In genomic region chr1:2948751-2949680, GRCh38 we compare ENCODE assay signal across 28 cellular contexts.
DNase-seq lines count a peak whose midpoint lies in the region; ATAC-seq, FAIRE-seq and TF ChIP-seq lines count a peak whose summit lies in the region.
"Had no signal": no experiment of that assay in that cellular context is flagged by ENCODE, and none has a peak within 500 bp of the region (broad histone marks: within the 10 kb centered on the region; RNA-seq: fewer than 3 reads in every experiment).

No MANE protein-coding gene starts in this region.

- no peak overlapping the region for H2BK15ac ChIP-seq in H9 (ENCODE audit: low read depth, low read length)

- no peak for TF ChIP-seq CTCF in right lobe of liver (IDR thresholded peaks at IDR 0.05)
- TF ChIP-seq CTCF in HepG2 (CRISPR knock-in tag; IDR thresholded peaks at IDR 0.05) = no peak
- no peak for TF ChIP-seq CTCF in osteoblast (IDR thresholded peaks at IDR 0.05; ENCODE audit: extremely low read depth, low read depth, low read length)
- TF ChIP-seq CTCF in upper lobe of right lung (IDR thresholded peaks at IDR 0.05) = no peak
- no peak for TF ChIP-seq CTCF in H9 (conservative IDR thresholded peaks at IDR 0.05)

- H3K23me2 ChIP-seq in H9 (ENCODE audit: insufficient read length, low read depth, low read length, poor library complexity, severe bottlenecking) = no peaks in the 10 kb centered on the region

- H3K4me3 Mint-ChIP-seq in H9 = no peak overlapping the region
- H3K4me3 Mint-ChIP-seq: activated CD4-positive, alpha-beta T cell treated with anti-CD3 and anti-CD28 coated beads, Interleukin-2, amount 10 ng/mL, durations not matched to agents 24 days and 14 days; activated T-cell treated with anti-CD3 and anti-CD28 coated beads, Interleukin-2, amount 50 U/mL, for 24 hours; B cell; neural crest cell had no signal

- no peaks in the 10 kb centered on the region for H3K79me1 ChIP-seq in H9 (ENCODE audit: insufficient read depth, low read depth, low read length, poor library complexity, severe bottlenecking)

- H3K27me3 ChIP-seq in right lobe of liver (no peaks in the 10 kb centered on the region), HepG2 (ENCODE audit: control insufficient read depth in 1 of 2, insufficient read depth in 2 of 2, low read length in 2 of 2) (peaks cover 14 to 58% of the 10 kb centered on the region in 2 experiments), osteoblast (ENCODE audit: insufficient read depth, low read length) (peaks cover 8% of the 10 kb centered on the region), upper lobe of right lung (peaks cover 36% of the 10 kb centered on the region), H9 (ENCODE audit: insufficient read depth, low read length) (no peaks in the 10 kb centered on the region)
- H3K27me3 ChIP-seq: colonic mucosa, upper lobe of left lung had no signal

- intact Hi-C loops in right lobe of liver (cut with DNase I) = no loop called here
- intact Hi-C loops in HepG2 (cut with micrococcal nuclease; ENCODE audit: unreplicated experiment) = no loop called here
- intact Hi-C loops in upper lobe of right lung (cut with DNase I) = no loop called here

- no peak overlapping the region for H4K8ac ChIP-seq in H9 (replicated peaks; ENCODE audit: insufficient read length, low read depth, low read length)

- peak in 2 of 3 donors; percentile 11 to 47 for DNase-seq in right lobe of liver
- DNase-seq in HepG2 (ENCODE audit: low spot score) = no peak
- peak; percentile 89 for DNase-seq in osteoblast (ENCODE audit: insufficient read length, low spot score, missing footprints)
- DNase-seq in upper lobe of right lung = peak; percentile 56
- no peak for DNase-seq in NCI-H1436 (lab: John Stamatoyannopoulos, UW)
- no peak for DNase-seq in H9
- DNase-seq in inferior parietal cortex (ENCODE audit: extremely low spot score) = no peak
- DNase-seq: activated CD4-positive, alpha-beta T cell treated with anti-CD3 and anti-CD28 coated beads, Interleukin-2, amount 10 ng/mL, durations not matched to agents 24 days and 14 days; activated T-cell treated with anti-CD3 and anti-CD28 coated beads, Interleukin-2, amount 50 U/mL, for 24 hours; colonic mucosa; foreskin fibroblast; GDM1; H7; NCI-H1092 treated with DMSO at 0.1 percent for 48 hours; NCI-H2029; NCI-H526; small intestine; stimulated activated CD4-positive, alpha-beta T cell treated with anti-CD3 and anti-CD28 coated beads, Interleukin-1b, Interleukin-23, amount 100 ng/mL, for 48 hours; stimulated activated CD8-positive, alpha-beta memory T cell treated with anti-CD3 and anti-CD28 coated beads, Interleukin-4, amount 100 ng/mL, for 48 hours; stomach; T1000 had no signal

- POLR2A ChIA-PET in HepG2 (lab: Yijun Ruan, JAX) = no interaction called here

- peaks cover 13 to 56% of the 10 kb centered on the region in 2 experiments for H3K9me3 Mint-ChIP-seq in H9
- H3K9me3 Mint-ChIP-seq: activated CD4-positive, alpha-beta T cell treated with anti-CD3 and anti-CD28 coated beads, Interleukin-2, amount 10 ng/mL, durations not matched to agents 24 days and 14 days had no signal

- WGBS in right lobe of liver (ENCODE audit: insufficient coverage, low coverage, low lambda C conversion rate, missing lambda C conversion rate) = 100% methylated on average over 1 of the region's 31 CpGs
- 38% methylated on average over 17 of the region's 31 CpGs for WGBS in HepG2 (ENCODE audit: low lambda C conversion rate)
- no CpG with 5 or more reads among the region's 31 CpGs for WGBS in H9 (ENCODE audit: extremely low coverage, insufficient read length, low lambda C conversion rate)

- TF ChIP-seq EP300 in HepG2 (IDR thresholded peaks at IDR 0.05; ENCODE audit: low read depth in 2 of 2, low read length in 2 of 2) (no peak), HepG2 (CRISPR knock-in tag; IDR thresholded peaks at IDR 0.05; ENCODE audit: borderline replicate concordance) (no peak)

- H2AK5ac ChIP-seq in H9 (ENCODE audit: insufficient read length, low read length) = no peak overlapping the region

- no peaks in the 10 kb centered on the region for H3K4me1 Mint-ChIP-seq in H9
- H3K4me1 Mint-ChIP-seq: activated CD4-positive, alpha-beta T cell treated with anti-CD3 and anti-CD28 coated beads, Interleukin-2, amount 10 ng/mL, durations not matched to agents 24 days and 14 days; neural crest cell had no signal

- BruUV-seq in HepG2 (replicated peaks; lab: Mats Ljungman, UMichigan) = no TSS peak

- no peak overlapping the region for H3K4ac ChIP-seq in H9 (ENCODE audit: low read depth, low read length)

- no peak overlapping the region for H2BK20ac ChIP-seq in H9 (ENCODE audit: low read depth, low read length, poor library complexity, severe bottlenecking)

- H3K27ac ChIP-seq in right lobe of liver (no peak overlapping the region), HepG2 (ENCODE audit: extremely low read length, insufficient read depth, low read length) (no peak overlapping the region), osteoblast (ENCODE audit: low read depth, low read length) (no peak overlapping the region), upper lobe of right lung (no peak overlapping the region), H9 (ENCODE audit: insufficient read length, low read depth, low read length) (no peak overlapping the region)
- H3K27ac ChIP-seq: colonic mucosa, left lung, stomach, upper lobe of left lung had no signal

- no peak overlapping the region for H3K27ac Mint-ChIP-seq in H9
- H3K27ac Mint-ChIP-seq: activated CD4-positive, alpha-beta T cell treated with anti-CD3 and anti-CD28 coated beads, Interleukin-2, amount 10 ng/mL, durations not matched to agents 24 days and 14 days; activated T-cell treated with anti-CD3 and anti-CD28 coated beads, Interleukin-2, amount 50 U/mL, for 24 hours had no signal

- H3K9ac ChIP-seq in HepG2 (ENCODE audit: insufficient read depth, low read depth, low read length) (no peak overlapping the region), H9 (ENCODE audit: extremely low read depth, insufficient read length, low read length) (no peak overlapping the region)

- no peak overlapping the region for H4K91ac ChIP-seq in H9 (ENCODE audit: insufficient read length, low read depth, low read length)

- no peak for TF ChIP-seq RAD21 in HepG2 (CRISPR knock-in tag; IDR thresholded peaks at IDR 0.05)

- H3K4me1 ChIP-seq in right lobe of liver (no peaks in the 10 kb centered on the region), HepG2 (ENCODE audit: insufficient read depth, low read length) (no peaks in the 10 kb centered on the region), osteoblast (ENCODE audit: insufficient read depth, low read length) (no peaks in the 10 kb centered on the region), upper lobe of right lung (no peaks in the 10 kb centered on the region), H9 (ENCODE audit: insufficient read depth, low read length) (no peaks in the 10 kb centered on the region)
- H3K4me1 ChIP-seq: colonic mucosa, left lung, stomach, upper lobe of left lung had no signal

- no peak for ATAC-seq in right lobe of liver
- ATAC-seq in HepG2 = no peak
- no peak for ATAC-seq in upper lobe of right lung
- ATAC-seq: esophagus mucosa, left lung had no signal

- CTCF ChIA-PET in HepG2 (lab: Yijun Ruan, JAX; ENCODE audit: low intra/inter-chr PET ratio, low total read pairs) = no interaction called here

- TF ChIP-seq POLR2A in right lobe of liver (IDR thresholded peaks at IDR 0.05) = no peak
- TF ChIP-seq POLR2A in HepG2 (IDR thresholded peaks at IDR 0.05; ENCODE audit: insufficient read depth in 1 of 2, low read depth in 2 of 2, low read length in 2 of 2) = no peak

- H3K56ac ChIP-seq in H9 (ENCODE audit: insufficient read length, low read depth, low read length) = no peak overlapping the region

- in situ Hi-C loops in HepG2 (cut with HindIII; ENCODE audit: extremely low pct_ligation_motif_present, low pct_unique_long_range_greater_than_20kb) = no loop called here

- H4K20me1 ChIP-seq in HepG2 (ENCODE audit: insufficient read depth, low read length) = no peaks in the 10 kb centered on the region
- H4K20me1 ChIP-seq in osteoblast (ENCODE audit: insufficient read depth, low read length) = no peaks in the 10 kb centered on the region
- H4K20me1 ChIP-seq in H9 (ENCODE audit: control insufficient read depth, insufficient read depth, insufficient read length) = no peaks in the 10 kb centered on the region

- H3K4me3 ChIP-seq in right lobe of liver (no peak overlapping the region), HepG2 (replicated peaks in 1 of 3; ENCODE audit: insufficient read depth in 1 of 3, low read depth in 2 of 3, low read length in 3 of 3) (no peak overlapping the region), iPS-18c (ENCODE audit: insufficient read depth, low read depth, low read length) (peak overlapping the region; percentile 9; the same call in 1 of the 2 replicates), osteoblast (ENCODE audit: insufficient read depth, low read length) (no peak overlapping the region), upper lobe of right lung (no peak overlapping the region)
- H3K4me3 ChIP-seq: colonic mucosa, left lung, stomach, upper lobe of left lung had no signal

- H3K36me3 Mint-ChIP-seq in H9 (ENCODE audit: insufficient read depth in 1 of 3, low read depth in 3 of 3) = peaks cover 0 to 18% (median 0%) of the 10 kb centered on the region in 3 experiments; a peak in 2 of 7 replicates

- no peak overlapping the region for H2BK120ac ChIP-seq in H9 (ENCODE audit: low read depth, low read length, poor library complexity, severe bottlenecking)

- H3K4me2 ChIP-seq in HepG2 (ENCODE audit: low read depth, low read length) = no peak overlapping the region
- no peak overlapping the region for H3K4me2 ChIP-seq in osteoblast (ENCODE audit: insufficient read depth, low read length)
- no peak overlapping the region for H3K4me2 ChIP-seq in H9 (ENCODE audit: insufficient read depth, insufficient read length, low read length)

- FAIRE-seq in HepG2 (lab: Jason Lieb, UNC) = no peak
- FAIRE-seq: GM19239, small intestine had no signal

- H2AFZ ChIP-seq in HepG2 (ENCODE audit: low read length) (no peak overlapping the region), osteoblast (ENCODE audit: low read length) (no peak overlapping the region), H9 (ENCODE audit: low read length) (no peak overlapping the region)

- H3K27me3 Mint-ChIP-seq in H9 (ENCODE audit: low read depth) = peaks cover 4% of the 10 kb centered on the region
- H3K27me3 Mint-ChIP-seq: activated CD4-positive, alpha-beta T cell treated with anti-CD3 and anti-CD28 coated beads, Interleukin-2, amount 10 ng/mL, durations not matched to agents 24 days and 14 days; B cell had no signal

- no peak overlapping the region for H2BK5ac ChIP-seq in H9 (ENCODE audit: insufficient read length, low read length)

- H3K36me3 ChIP-seq in right lobe of liver (no peaks in the 10 kb centered on the region), HepG2 (replicated peaks in 1 of 2; ENCODE audit: control insufficient read depth in 1 of 2, insufficient read depth in 2 of 2, low read length in 2 of 2) (no peaks in the 10 kb centered on the region), osteoblast (ENCODE audit: insufficient read depth, low read length) (no peaks in the 10 kb centered on the region), upper lobe of right lung (no peaks in the 10 kb centered on the region)
- H3K36me3 ChIP-seq: colonic mucosa, left lung, stomach, upper lobe of left lung had no signal

- no peak overlapping the region for H3T11ph ChIP-seq in H9 (ENCODE audit: low read length)

- no peak overlapping the region for H4K5ac ChIP-seq in H9 (ENCODE audit: insufficient read length, low read depth, low read length)

- H3K23ac ChIP-seq in H9 (ENCODE audit: insufficient read length, low read depth, low read length) = no peak overlapping the region

- H2BK12ac ChIP-seq in H9 (ENCODE audit: insufficient read length, low read depth, low read length) = no peak overlapping the region

- H3K79me2 ChIP-seq in HepG2 (ENCODE audit: insufficient read depth, low read length) = no peaks in the 10 kb centered on the region
- H3K79me2 ChIP-seq in osteoblast (ENCODE audit: insufficient read depth, low read length) = no peaks in the 10 kb centered on the region
- no peaks in the 10 kb centered on the region for H3K79me2 ChIP-seq in H9 (ENCODE audit: insufficient read depth, low read length)

- H3K9me3 ChIP-seq in right lobe of liver = no peaks in the 10 kb centered on the region
- no peaks in the 10 kb centered on the region; the same call in 1 of the 2 replicates for H3K9me3 ChIP-seq in HepG2 (ENCODE audit: low read length)
- peaks cover 43% of the 10 kb centered on the region for H3K9me3 ChIP-seq in iPS-18c (ENCODE audit: control insufficient read depth, insufficient read depth, low read length)
- no peaks in the 10 kb centered on the region for H3K9me3 ChIP-seq in osteoblast (ENCODE audit: low read depth, low read length)
- no peaks in the 10 kb centered on the region for H3K9me3 ChIP-seq in upper lobe of right lung
- peaks cover 76% of the 10 kb centered on the region for H3K9me3 ChIP-seq in H9 (ENCODE audit: control insufficient read depth, low read depth, low read length)
- H3K9me3 ChIP-seq: colonic mucosa, left lung had no signal

- no peak overlapping the region for H3K18ac ChIP-seq in H9 (ENCODE audit: insufficient read length, low read depth, low read length)

- no peak overlapping the region for H3K14ac ChIP-seq in H9 (ENCODE audit: insufficient read depth, low read length)

Comparison
In these comparisons a context has a peak if more than half of its experiments do, and no peak if none do; other contexts are left out.
1. DNase-seq: peak in right lobe of liver (2 of 3), osteoblast (single experiment) and upper lobe of right lung (single experiment); none in HepG2 (single experiment), NCI-H1436 (single experiment), H9 (single experiment) and inferior parietal cortex (single experiment).